ENCODE assay signal across 13 cellular contexts in the genomic region with DNA sequence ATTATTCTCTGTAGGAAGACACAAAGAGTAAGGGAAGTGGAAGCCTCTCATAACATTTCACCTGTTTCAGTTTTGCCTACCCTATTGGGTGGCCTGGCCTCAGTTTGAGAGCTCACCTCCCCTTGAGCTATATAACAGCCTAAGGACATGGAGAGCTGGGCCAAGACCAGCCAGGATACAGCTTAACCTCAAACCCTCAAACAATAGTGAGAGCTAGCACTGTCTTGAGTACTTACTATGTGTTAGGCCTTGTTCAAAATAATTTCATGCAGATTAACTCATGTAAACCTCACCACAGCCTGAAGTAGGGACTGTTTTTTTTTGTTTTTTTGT. TPM values are rescaled to one million over a fixed set of nuclear protein-coding genes. Genes with fewer than 3 reads are reported as not detected.
DNase-seq lines count a peak whose midpoint lies in the region; ATAC-seq and TF ChIP-seq lines count a peak whose summit lies in the region.
"Had no signal": no experiment of that assay in that cellular context is flagged by ENCODE, and none has a peak within 500 bp of the region (broad histone marks: within the 10 kb centered on the region; RNA-seq: fewer than 3 reads in every experiment).

No MANE protein-coding gene starts in this region.

- no peak overlapping the region for H2AFZ ChIP-seq in DND-41 (ENCODE audit: low read depth, low read length)

- H3K4me1 ChIP-seq in DND-41 (ENCODE audit: insufficient read depth, low read length) (no peaks in the 10 kb centered on the region), right lobe of liver (peaks cover 0 to 15% (median 5%) of the 10 kb centered on the region in 4 donors)
- H3K4me1 ChIP-seq: ascending aorta had no signal

- no peak overlapping the region for H3K9ac ChIP-seq in DND-41 (ENCODE audit: low read depth, low read length)

- H3K27ac ChIP-seq in C4-2B (peak overlapping the region; percentile 38), DND-41 (ENCODE audit: low read length) (no peak overlapping the region), VCaP (peak overlapping the region; percentile 81), right lobe of liver (peak overlapping the region; percentile 70 to 92 (median 84)), caudate nucleus (ENCODE audit: low read depth, low read length) (no peak overlapping the region)
- H3K27ac ChIP-seq: ascending aorta had no signal

- no peaks in the 10 kb centered on the region for H3K79me2 ChIP-seq in DND-41 (ENCODE audit: insufficient read depth, low read length)

- H3K36me3 ChIP-seq in DND-41 (ENCODE audit: insufficient read depth, low read length) (no peaks in the 10 kb centered on the region), right lobe of liver (no peaks in the 10 kb centered on the region)
- H3K36me3 ChIP-seq: ascending aorta had no signal

- H3K4me3 ChIP-seq in DND-41 (ENCODE audit: low read depth in 1 of 2, low read length in 2 of 2) (no peak overlapping the region), right lobe of liver (no peak overlapping the region)
- H3K4me3 ChIP-seq: ascending aorta had no signal

- TF ChIP-seq CTCF in C4-2B (conservative IDR thresholded peaks at IDR 0.05): no peak
- no peak for TF ChIP-seq CTCF in DND-41 (IDR thresholded peaks at IDR 0.05; ENCODE audit: borderline replicate concordance, extremely low read depth, low read length, poor library complexity, severe bottlenecking)
- TF ChIP-seq CTCF in VCaP (conservative IDR thresholded peaks at IDR 0.05): no peak
- TF ChIP-seq CTCF in right lobe of liver (IDR thresholded peaks at IDR 0.05): no peak

- H4K20me1 ChIP-seq in DND-41 (ENCODE audit: insufficient read depth, low read length): no peaks in the 10 kb centered on the region

- H3K4me2 ChIP-seq in DND-41 (ENCODE audit: insufficient read depth, low read length): no peak overlapping the region

- no peaks in the 10 kb centered on the region for H3K27me3 ChIP-seq in DND-41 (ENCODE audit: insufficient read depth, low read length, poor library complexity)
- no peaks in the 10 kb centered on the region for H3K27me3 ChIP-seq in right lobe of liver
- H3K27me3 ChIP-seq: ascending aorta had no signal

- no peaks in the 10 kb centered on the region for H3K9me3 ChIP-seq in DND-41 (ENCODE audit: insufficient read depth, low read length, severe bottlenecking)
- no peaks in the 10 kb centered on the region for H3K9me3 ChIP-seq in right lobe of liver
- H3K9me3 ChIP-seq: ascending aorta had no signal

- ATAC-seq in DND-41 (ENCODE audit: insufficient read depth, low read depth) (peak; percentile 64; the same call in 2 of the 3 replicates), right lobe of liver (peak; percentile 36 to 62 (median 46)), Right ventricle myocardium superior (ENCODE audit: poor library complexity) (no peak)

- intact Hi-C loops in right lobe of liver (cut with DNase I): loop anchor here in 1 of 2 donors (5.0 kb wide), 1 partner anchor 145 kb away; no protein-coding TSS in a partner anchor
- intact Hi-C loops in Right ventricle myocardium superior (cut with DNase I): no loop called here

- DNase-seq in DND-41: no peak
- DNase-seq in right lobe of liver: no peak
- no peak for DNase-seq in caudate nucleus (lab: John Stamatoyannopoulos, UW)
- no peak for DNase-seq in Right ventricle myocardium superior
- no peak for DNase-seq in COLO829 (ENCODE audit: low spot score)
- no peak for DNase-seq in NCI-H226
- DNase-seq: activated naive CD4-positive, alpha-beta T cell; endodermal cell; mesenchymal stem cell; NCI-H526 treated with DMSO at 0.1 percent for 48 hours had no signal

- TF ChIP-seq POLR2A in right lobe of liver (IDR thresholded peaks at IDR 0.05): no peak

RNA-seq across cellular contexts. Expression of a gene that starts 15.0 kb away (rescaled TPM):
- 10 to 100 TPM; 32.6 to 80.6 (median 56.2) TPM for total RNA-seq in right lobe of liver
- 90.8 TPM for total RNA-seq in Right ventricle myocardium superior

Comparison
In these comparisons a context has a peak if more than half of its experiments do, and no peak if none do; other contexts are left out.
1. H3K27ac ChIP-seq: peak in C4-2B (single experiment), VCaP (single experiment) and right lobe of liver (3 of 3); none in DND-41 (single experiment) and caudate nucleus (single experiment).